In the genomic region with DNA sequence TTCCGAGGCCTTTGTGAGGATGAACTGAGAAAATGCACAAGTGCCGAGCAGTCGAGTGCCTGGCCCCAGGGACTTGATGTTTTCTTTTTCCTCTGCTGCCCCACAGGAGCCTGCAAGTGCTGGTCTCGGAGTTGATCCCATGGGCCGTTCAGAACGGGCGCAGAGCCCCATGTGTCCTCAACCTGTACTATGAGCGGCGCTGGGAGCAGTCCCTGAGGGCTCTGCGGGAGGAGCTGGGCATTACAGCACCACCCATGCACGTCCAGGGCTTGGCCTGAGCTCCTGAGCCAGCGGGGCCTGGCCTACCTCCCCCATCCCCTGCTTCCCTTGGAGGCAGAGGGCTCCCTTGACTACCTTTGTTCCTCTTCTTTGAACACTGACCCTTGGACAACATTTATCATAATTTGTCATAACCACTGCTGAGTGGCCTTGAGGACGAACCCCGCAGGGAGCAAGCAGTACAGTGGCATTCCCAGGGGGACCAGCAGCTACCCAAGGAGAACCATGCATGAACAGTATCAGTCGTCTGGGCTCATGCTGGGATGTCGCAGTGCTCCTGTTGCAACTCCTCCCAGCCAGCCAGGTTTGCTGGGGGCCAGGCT, we compare ENCODE assay signal across 1 cellular context.
TF ChIP-seq lines count a peak whose summit lies in the region.

No MANE protein-coding gene starts in this region.

TF ChIP-seq in SK-N-SH, 30 proteins besides CTCF, POLR2A, EP300 and RAD21:
- TF ChIP-seq, protein P1, sequence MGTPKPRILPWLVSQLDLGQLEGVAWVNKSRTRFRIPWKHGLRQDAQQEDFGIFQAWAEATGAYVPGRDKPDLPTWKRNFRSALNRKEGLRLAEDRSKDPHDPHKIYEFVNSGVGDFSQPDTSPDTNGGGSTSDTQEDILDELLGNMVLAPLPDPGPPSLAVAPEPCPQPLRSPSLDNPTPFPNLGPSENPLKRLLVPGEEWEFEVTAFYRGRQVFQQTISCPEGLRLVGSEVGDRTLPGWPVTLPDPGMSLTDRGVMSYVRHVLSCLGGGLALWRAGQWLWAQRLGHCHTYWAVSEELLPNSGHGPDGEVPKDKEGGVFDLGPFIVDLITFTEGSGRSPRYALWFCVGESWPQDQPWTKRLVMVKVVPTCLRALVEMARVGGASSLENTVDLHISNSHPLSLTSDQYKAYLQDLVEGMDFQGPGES (IDR thresholded peaks at IDR 0.05; ENCODE audit: low read depth, low read length) = no peak
- TF ChIP-seq RFX5 (IDR thresholded peaks at IDR 0.05; ENCODE audit: low read length) = no peak
- no peak for TF ChIP-seq FOSL2 (IDR thresholded peaks at IDR 0.05; ENCODE audit: borderline replicate concordance, low read depth)
- no peak for TF ChIP-seq FOXJ3 (CRISPR knock-in tag; IDR thresholded peaks at IDR 0.05)
- TF ChIP-seq GATA2 (CRISPR knock-in tag; IDR thresholded peaks at IDR 0.05) = no peak
- TF ChIP-seq, protein P2, sequence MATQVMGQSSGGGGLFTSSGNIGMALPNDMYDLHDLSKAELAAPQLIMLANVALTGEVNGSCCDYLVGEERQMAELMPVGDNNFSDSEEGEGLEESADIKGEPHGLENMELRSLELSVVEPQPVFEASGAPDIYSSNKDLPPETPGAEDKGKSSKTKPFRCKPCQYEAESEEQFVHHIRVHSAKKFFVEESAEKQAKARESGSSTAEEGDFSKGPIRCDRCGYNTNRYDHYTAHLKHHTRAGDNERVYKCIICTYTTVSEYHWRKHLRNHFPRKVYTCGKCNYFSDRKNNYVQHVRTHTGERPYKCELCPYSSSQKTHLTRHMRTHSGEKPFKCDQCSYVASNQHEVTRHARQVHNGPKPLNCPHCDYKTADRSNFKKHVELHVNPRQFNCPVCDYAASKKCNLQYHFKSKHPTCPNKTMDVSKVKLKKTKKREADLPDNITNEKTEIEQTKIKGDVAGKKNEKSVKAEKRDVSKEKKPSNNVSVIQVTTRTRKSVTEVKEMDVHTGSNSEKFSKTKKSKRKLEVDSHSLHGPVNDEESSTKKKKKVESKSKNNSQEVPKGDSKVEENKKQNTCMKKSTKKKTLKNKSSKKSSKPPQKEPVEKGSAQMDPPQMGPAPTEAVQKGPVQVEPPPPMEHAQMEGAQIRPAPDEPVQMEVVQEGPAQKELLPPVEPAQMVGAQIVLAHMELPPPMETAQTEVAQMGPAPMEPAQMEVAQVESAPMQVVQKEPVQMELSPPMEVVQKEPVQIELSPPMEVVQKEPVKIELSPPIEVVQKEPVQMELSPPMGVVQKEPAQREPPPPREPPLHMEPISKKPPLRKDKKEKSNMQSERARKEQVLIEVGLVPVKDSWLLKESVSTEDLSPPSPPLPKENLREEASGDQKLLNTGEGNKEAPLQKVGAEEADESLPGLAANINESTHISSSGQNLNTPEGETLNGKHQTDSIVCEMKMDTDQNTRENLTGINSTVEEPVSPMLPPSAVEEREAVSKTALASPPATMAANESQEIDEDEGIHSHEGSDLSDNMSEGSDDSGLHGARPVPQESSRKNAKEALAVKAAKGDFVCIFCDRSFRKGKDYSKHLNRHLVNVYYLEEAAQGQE (IDR thresholded peaks at IDR 0.05; ENCODE audit: low read depth, low read length) = no peak
- TF ChIP-seq, protein P3, sequence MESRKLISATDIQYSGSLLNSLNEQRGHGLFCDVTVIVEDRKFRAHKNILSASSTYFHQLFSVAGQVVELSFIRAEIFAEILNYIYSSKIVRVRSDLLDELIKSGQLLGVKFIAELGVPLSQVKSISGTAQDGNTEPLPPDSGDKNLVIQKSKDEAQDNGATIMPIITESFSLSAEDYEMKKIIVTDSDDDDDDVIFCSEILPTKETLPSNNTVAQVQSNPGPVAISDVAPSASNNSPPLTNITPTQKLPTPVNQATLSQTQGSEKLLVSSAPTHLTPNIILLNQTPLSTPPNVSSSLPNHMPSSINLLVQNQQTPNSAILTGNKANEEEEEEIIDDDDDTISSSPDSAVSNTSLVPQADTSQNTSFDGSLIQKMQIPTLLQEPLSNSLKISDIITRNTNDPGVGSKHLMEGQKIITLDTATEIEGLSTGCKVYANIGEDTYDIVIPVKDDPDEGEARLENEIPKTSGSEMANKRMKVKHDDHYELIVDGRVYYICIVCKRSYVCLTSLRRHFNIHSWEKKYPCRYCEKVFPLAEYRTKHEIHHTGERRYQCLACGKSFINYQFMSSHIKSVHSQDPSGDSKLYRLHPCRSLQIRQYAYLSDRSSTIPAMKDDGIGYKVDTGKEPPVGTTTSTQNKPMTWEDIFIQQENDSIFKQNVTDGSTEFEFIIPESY (IDR thresholded peaks at IDR 0.05; ENCODE audit: borderline replicate concordance, low read depth) = no peak
- no peak for TF ChIP-seq NFIC (IDR thresholded peaks at IDR 0.05; ENCODE audit: borderline replicate concordance)
- TF ChIP-seq EZH2phosphoT487 (IDR thresholded peaks at IDR 0.05; ENCODE audit: borderline replicate concordance, low read depth) = no peak
- no peak for TF ChIP-seq SMC3 (IDR thresholded peaks at IDR 0.05; ENCODE audit: low read depth, low read length)
- no peak for TF ChIP-seq GABPA (IDR thresholded peaks at IDR 0.05; ENCODE audit: low read depth)
- no peak for TF ChIP-seq RXRA (IDR thresholded peaks at IDR 0.05; ENCODE audit: borderline replicate concordance, low read depth)
